In genomic region chr19:49858591-49858985, GRCh38 we compare ENCODE assay signal across 1 cellular context.
TF ChIP-seq lines count a peak whose summit lies in the region.

No MANE protein-coding gene starts in this region.

TF ChIP-seq in endothelial cell of umbilical vein, 7 proteins besides CTCF, POLR2A, EP300 and RAD21 (continued from another document):
- TF ChIP-seq JUN (IDR thresholded peaks at IDR 0.05; ENCODE audit: borderline replicate concordance, insufficient read depth, insufficient read length, low read depth) (no peak), MYC (IDR thresholded peaks at IDR 0.05; ENCODE audit: low read depth, low read length) (no peak), FOS (IDR thresholded peaks at IDR 0.05; ENCODE audit: borderline replicate concordance, insufficient read depth, low read length) (no peak), MAX (IDR thresholded peaks at IDR 0.05; ENCODE audit: insufficient read depth, insufficient read length) (no peak)
